29 cellular contexts compared by ENCODE assay signal in genomic region chr5:103915081-103915480, GRCh38.
"Had no signal": no experiment of that assay in that cellular context is flagged by ENCODE, and none has a peak within 500 bp of the region (broad histone marks: within the 10 kb centered on the region; RNA-seq: fewer than 3 reads in every experiment).

No MANE protein-coding gene starts in this region.

- H3K4me1 ChIP-seq: SJSA1 had no signal

- H3K4me3 ChIP-seq: cardiac muscle cell, MG63, SJSA1 had no signal

- ATAC-seq: activated naive CD4-positive, alpha-beta T cell treated with anti-CD3 and anti-CD28 coated beads, Interleukin-2, amount 50 U/mL, for 72 hours; activated naive CD8-positive, alpha-beta T cell treated with anti-CD3 and anti-CD28 coated beads, Interleukin-2, amount 50 U/mL, for 24 hours; activated T-cell treated with anti-CD3 and anti-CD28 coated beads, Interleukin-2, amount 50 U/mL, for 4 hours; T-helper 17 cell had no signal

- H3K27me3 ChIP-seq: brain microvascular endothelial cell, cardiac muscle cell, MG63, SJSA1 had no signal

- H3K36me3 ChIP-seq: brain microvascular endothelial cell, cardiac muscle cell, MG63, SJSA1 had no signal

- H3K27ac ChIP-seq: brain microvascular endothelial cell, cardiac muscle cell, SJSA1, VCaP had no signal

- FAIRE-seq: astrocyte, colon, RCC 7860, TTC549 had no signal

- DNase-seq: activated CD4-positive, alpha-beta memory T cell treated with anti-CD3 and anti-CD28 coated beads for 36 hours; activated CD4-positive, alpha-beta T cell treated with anti-CD3 and anti-CD28 coated beads, Interleukin-2, amount 10 ng/mL, durations not matched to agents 7 days and 5 days; activated CD4-positive, CD25-positive, alpha-beta regulatory T cell; activated CD8-positive, alpha-beta memory T cell treated with anti-CD3 and anti-CD28 coated beads for 24 hours; activated effector memory CD4-positive, alpha-beta T cell treated with anti-CD3 and anti-CD28 coated beads, Interleukin-2, amount 50 U/mL, for 16 hours; activated naive CD4-positive, alpha-beta T cell treated with Interleukin-2 at 50 U/mL for 16 hours; activated naive CD8-positive, alpha-beta T cell treated with anti-CD3 and anti-CD28 coated beads, Interleukin-2, amount 50 U/mL, for 24 hours; activated T-cell treated with anti-CD3 and anti-CD28 coated beads, Interleukin-2, amount 50 U/mL, for 4 hours; amygdala; brain microvascular endothelial cell; cerebellar nuclear complex; MG63; MV-4-11; NCI-H1092 treated with DMSO at 0.1 percent for 48 hours; NCI-H1436; NCI-H1694 treated with DMSO at 0.1 percent for 48 hours; NCI-H2029 treated with DMSO at 0.1 percent for 48 hours; NCI-H510A treated with DMSO at 0.1 percent for 48 hours; SHP77; T-helper 17 cell; T1000 had no signal

- H3K9me3 ChIP-seq: MG63, SJSA1 had no signal
